18 cellular contexts compared by ENCODE assay signal in the genomic region with DNA sequence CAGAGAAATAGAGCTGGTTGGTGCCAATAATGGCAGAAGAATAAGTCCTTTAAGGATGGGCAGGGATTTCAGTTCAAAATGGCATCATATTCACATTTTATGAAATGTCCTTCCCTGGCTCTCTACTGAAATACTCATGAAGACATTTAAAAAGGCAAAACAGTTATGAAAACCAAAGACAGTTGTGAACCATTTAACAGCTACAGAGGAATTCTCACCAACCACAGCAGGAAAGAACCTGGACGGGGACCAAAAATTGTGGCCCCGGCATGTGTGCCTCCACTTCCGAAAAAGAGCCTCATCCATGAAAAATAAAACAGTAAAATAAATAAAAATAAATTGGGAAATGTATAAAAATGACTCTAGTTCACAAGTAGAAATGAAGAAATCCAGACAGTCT.
DNase-seq lines count a peak whose midpoint lies in the region; TF ChIP-seq lines count a peak whose summit lies in the region.
"Had no signal": no experiment of that assay in that cellular context is flagged by ENCODE, and none has a peak within 500 bp of the region (broad histone marks: within the 10 kb centered on the region; RNA-seq: fewer than 3 reads in every experiment).

No MANE protein-coding gene starts in this region.

- in situ Hi-C loops in mammary epithelial cell (cut with MboI; ENCODE audit: low sequenced_read_pairs in 2 of 2) = no loop called here

- H3K4me2 ChIP-seq in mammary epithelial cell (ENCODE audit: insufficient read depth, low read depth, low read length) = peak overlapping the region; percentile 8

- no peaks in the 10 kb centered on the region for H3K27me3 Mint-ChIP-seq in MCF 10A (ENCODE audit: insufficient read depth, unreplicated experiment)

- 23% methylated on average over 3 of the region's 3 CpGs for WGBS in mammary epithelial cell (ENCODE audit: low coverage, missing lambda C conversion rate)

- POLR2A ChIA-PET in MCF 10A (lab: Yijun Ruan, JAX) = interaction anchor here (0.6 kb wide), 1 partner anchor 685 kb away, joined by 3 read pairs; no protein-coding TSS in a partner anchor

- H3K9ac ChIP-seq in mammary epithelial cell (ENCODE audit: insufficient read depth, low read length) (no peak overlapping the region), colonic mucosa (ENCODE audit: low read depth in 2 of 2, low read length in 2 of 2) (no peak overlapping the region)

- no peaks in the 10 kb centered on the region for H3K4me1 ChIP-seq in breast epithelium
- peaks cover 33% of the 10 kb centered on the region for H3K4me1 ChIP-seq in mammary epithelial cell (ENCODE audit: insufficient read depth, low read length)
- H3K4me1 ChIP-seq in colonic mucosa = no peaks in the 10 kb centered on the region

- H2AFZ ChIP-seq in mammary epithelial cell (ENCODE audit: low read depth, low read length) = peak overlapping the region; percentile 25

- peaks cover 16% of the 10 kb centered on the region for H3K4me1 Mint-ChIP-seq in MCF 10A (ENCODE audit: insufficient read depth, unreplicated experiment)

- dilution Hi-C loops in mammary epithelial cell (cut with HindIII; ENCODE audit: low sequenced_read_pairs) = no loop called here

- no peaks in the 10 kb centered on the region for H4K20me1 ChIP-seq in mammary epithelial cell (ENCODE audit: insufficient read depth, low read length)

- CTCF ChIA-PET in MCF 10A (lab: Yijun Ruan, JAX) = interaction anchor here (0.6 kb wide), 3 partner anchors 19 to 169 kb away, joined by 3 to 4 read pairs (median 3); no protein-coding TSS in a partner anchor
- CTCF ChIA-PET in mammary epithelial cell (lab: Charles Lee; ENCODE audit: low non-redundant PET) = no interaction called here

- DNase-seq in MCF 10A (ENCODE audit: unreplicated experiment) (peak; percentile 1), breast epithelium (ENCODE audit: low spot score in 2 of 2) (no peak), mammary epithelial cell (peak; percentile 8), fibroblast of villous mesenchyme (ENCODE audit: low read depth) (peak; percentile 20), middle frontal gyrus (ENCODE audit: extremely low spot score, low spot score) (no peak), NCI-H446 (lab: John Stamatoyannopoulos, UW) (no peak), colonic mucosa (no peak), NOMO-1 treated with dmso at 0.1 percent for 144 hours (lab: John Stamatoyannopoulos, UW; ENCODE audit: unreplicated experiment) (no peak)
- DNase-seq: DMS 273 treated with DMSO at 0.1 percent for 48 hours, GF-D8, GOT3, NCI-H1048, NCI-H1436 treated with DMSO at 0.1 percent for 48 hours, NCI-H2029 treated with DMSO at 0.1 percent for 48 hours, NCI-H2171 treated with DMSO at 0.1 percent for 48 hours, NCI-H510A, NCI-H774 had no signal

- H3K4me3 Mint-ChIP-seq in MCF 10A (ENCODE audit: unreplicated experiment) = no peak overlapping the region

- no peaks in the 10 kb centered on the region for H3K79me2 ChIP-seq in mammary epithelial cell (ENCODE audit: insufficient read depth, low read length)

- H3K36me3 ChIP-seq in breast epithelium (no peaks in the 10 kb centered on the region), mammary epithelial cell (ENCODE audit: insufficient read depth, low read length) (no peaks in the 10 kb centered on the region), colonic mucosa (no peaks in the 10 kb centered on the region)

- no peak for TF ChIP-seq POLR2A in breast epithelium (IDR thresholded peaks at IDR 0.05)

- no peak overlapping the region for H3K27ac ChIP-seq in breast epithelium
- no peak overlapping the region for H3K27ac ChIP-seq in mammary epithelial cell (ENCODE audit: insufficient read depth, low read depth, low read length)
- no peak overlapping the region for H3K27ac ChIP-seq in colonic mucosa
- H3K27ac ChIP-seq: C4-2B had no signal

- intact Hi-C loops in MCF 10A (cut with micrococcal nuclease) = no loop called here
- intact Hi-C loops in breast epithelium (cut with DNase I; ENCODE audit: low total_unique reads) = no loop called here
- intact Hi-C loops in mammary epithelial cell (cut with micrococcal nuclease) = no loop called here
- intact Hi-C loops in colonic mucosa (cut with DNase I) = no loop called here

- no peaks in the 10 kb centered on the region for H3K9me3 ChIP-seq in breast epithelium
- H3K9me3 ChIP-seq in mammary epithelial cell (replicated peaks; ENCODE audit: insufficient read depth, low read length) = no peaks in the 10 kb centered on the region
- H3K9me3 ChIP-seq in colonic mucosa = no peaks in the 10 kb centered on the region

- no peak for TF ChIP-seq CTCF in MCF 10A (IDR thresholded peaks at IDR 0.05; ENCODE audit: unreplicated experiment)
- no peak for TF ChIP-seq CTCF in breast epithelium (IDR thresholded peaks at IDR 0.05)
- no peak for TF ChIP-seq CTCF in mammary epithelial cell (conservative IDR thresholded peaks at IDR 0.05 in 1 of 2, IDR thresholded peaks at IDR 0.05 in 1 of 2; ENCODE audit: extremely low read depth in 1 of 2, insufficient read depth in 1 of 2, low read depth in 1 of 2, low read length in 2 of 2)
- TF ChIP-seq CTCF in fibroblast of villous mesenchyme (IDR thresholded peaks at IDR 0.05; ENCODE audit: insufficient read depth, low read depth, low read length) = no peak
- no peak for TF ChIP-seq CTCF in colonic mucosa (IDR thresholded peaks at IDR 0.05)

- H3K27me3 ChIP-seq in breast epithelium (no peaks in the 10 kb centered on the region), mammary epithelial cell (ENCODE audit: insufficient read depth, low read length) (no peaks in the 10 kb centered on the region), colonic mucosa (no peaks in the 10 kb centered on the region)

- BruUV-seq in MCF 10A (replicated peaks; lab: Mats Ljungman, UMichigan) (no TSS peak), mammary epithelial cell (replicated peaks; lab: Mats Ljungman, UMichigan) (no TSS peak)

- H3K36me3 Mint-ChIP-seq in MCF 10A (ENCODE audit: insufficient read depth, unreplicated experiment) = no peaks in the 10 kb centered on the region

- H3K4me3 ChIP-seq in breast epithelium (no peak overlapping the region), mammary epithelial cell (replicated peaks in 1 of 3; ENCODE audit: insufficient read depth in 1 of 3, low read depth in 2 of 3, low read length in 3 of 3) (no peak overlapping the region), fibroblast of villous mesenchyme (ENCODE audit: low read depth, low read length) (no peak overlapping the region), colonic mucosa (no peak overlapping the region)

- H3K27ac Mint-ChIP-seq in MCF 10A (ENCODE audit: low read depth, unreplicated experiment) = no peak overlapping the region

- no peaks in the 10 kb centered on the region for H3K9me3 Mint-ChIP-seq in MCF 10A (ENCODE audit: unreplicated experiment)

Comparison
In these comparisons a context has a peak if more than half of its experiments do, and no peak if none do; other contexts are left out.
1. DNase-seq: peak in MCF 10A (single experiment), mammary epithelial cell (single experiment) and fibroblast of villous mesenchyme (single experiment); none in breast epithelium (0 of 2), middle frontal gyrus (single experiment), NCI-H446 (0 of 2), colonic mucosa (single experiment) and NOMO-1 treated with dmso at 0.1 percent for 144 hours (single experiment).